ENCODE assay signal across 1 cellular context in the genomic region with DNA sequence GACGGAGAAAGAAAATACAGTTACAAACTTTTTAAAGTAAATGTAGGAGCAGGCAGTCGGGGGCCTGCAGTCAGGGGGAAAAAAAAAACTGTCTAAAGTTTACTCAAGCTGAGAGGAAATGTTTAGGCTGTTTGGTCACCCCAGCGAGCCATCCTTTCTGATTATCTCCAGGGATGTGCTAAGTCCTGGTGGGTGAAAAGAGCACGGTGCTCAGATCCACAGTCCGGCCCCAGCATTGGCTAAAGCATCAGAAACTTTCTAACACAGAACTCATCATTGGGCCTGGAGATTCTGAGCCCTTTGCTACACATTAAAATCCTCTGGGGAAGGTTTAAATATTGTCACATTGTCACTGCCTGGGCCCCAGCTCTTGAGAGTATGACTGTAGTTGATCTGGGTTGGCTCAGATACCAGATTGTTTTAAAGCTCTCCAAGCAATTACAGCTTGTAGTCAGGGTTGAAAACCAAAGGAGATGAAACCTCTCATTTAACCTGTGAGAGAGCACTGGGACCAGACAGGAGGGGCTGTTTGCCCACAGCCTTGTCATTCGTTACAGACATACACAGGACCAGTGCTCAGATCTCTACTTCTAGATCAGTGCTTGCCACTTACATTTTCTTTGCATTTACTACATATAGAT.
TF ChIP-seq lines count a peak whose summit lies in the region.

No MANE protein-coding gene starts in this region.

TF ChIP-seq in GM23338, 12 proteins besides CTCF, POLR2A, EP300 and RAD21:
- TF ChIP-seq, protein P1, sequence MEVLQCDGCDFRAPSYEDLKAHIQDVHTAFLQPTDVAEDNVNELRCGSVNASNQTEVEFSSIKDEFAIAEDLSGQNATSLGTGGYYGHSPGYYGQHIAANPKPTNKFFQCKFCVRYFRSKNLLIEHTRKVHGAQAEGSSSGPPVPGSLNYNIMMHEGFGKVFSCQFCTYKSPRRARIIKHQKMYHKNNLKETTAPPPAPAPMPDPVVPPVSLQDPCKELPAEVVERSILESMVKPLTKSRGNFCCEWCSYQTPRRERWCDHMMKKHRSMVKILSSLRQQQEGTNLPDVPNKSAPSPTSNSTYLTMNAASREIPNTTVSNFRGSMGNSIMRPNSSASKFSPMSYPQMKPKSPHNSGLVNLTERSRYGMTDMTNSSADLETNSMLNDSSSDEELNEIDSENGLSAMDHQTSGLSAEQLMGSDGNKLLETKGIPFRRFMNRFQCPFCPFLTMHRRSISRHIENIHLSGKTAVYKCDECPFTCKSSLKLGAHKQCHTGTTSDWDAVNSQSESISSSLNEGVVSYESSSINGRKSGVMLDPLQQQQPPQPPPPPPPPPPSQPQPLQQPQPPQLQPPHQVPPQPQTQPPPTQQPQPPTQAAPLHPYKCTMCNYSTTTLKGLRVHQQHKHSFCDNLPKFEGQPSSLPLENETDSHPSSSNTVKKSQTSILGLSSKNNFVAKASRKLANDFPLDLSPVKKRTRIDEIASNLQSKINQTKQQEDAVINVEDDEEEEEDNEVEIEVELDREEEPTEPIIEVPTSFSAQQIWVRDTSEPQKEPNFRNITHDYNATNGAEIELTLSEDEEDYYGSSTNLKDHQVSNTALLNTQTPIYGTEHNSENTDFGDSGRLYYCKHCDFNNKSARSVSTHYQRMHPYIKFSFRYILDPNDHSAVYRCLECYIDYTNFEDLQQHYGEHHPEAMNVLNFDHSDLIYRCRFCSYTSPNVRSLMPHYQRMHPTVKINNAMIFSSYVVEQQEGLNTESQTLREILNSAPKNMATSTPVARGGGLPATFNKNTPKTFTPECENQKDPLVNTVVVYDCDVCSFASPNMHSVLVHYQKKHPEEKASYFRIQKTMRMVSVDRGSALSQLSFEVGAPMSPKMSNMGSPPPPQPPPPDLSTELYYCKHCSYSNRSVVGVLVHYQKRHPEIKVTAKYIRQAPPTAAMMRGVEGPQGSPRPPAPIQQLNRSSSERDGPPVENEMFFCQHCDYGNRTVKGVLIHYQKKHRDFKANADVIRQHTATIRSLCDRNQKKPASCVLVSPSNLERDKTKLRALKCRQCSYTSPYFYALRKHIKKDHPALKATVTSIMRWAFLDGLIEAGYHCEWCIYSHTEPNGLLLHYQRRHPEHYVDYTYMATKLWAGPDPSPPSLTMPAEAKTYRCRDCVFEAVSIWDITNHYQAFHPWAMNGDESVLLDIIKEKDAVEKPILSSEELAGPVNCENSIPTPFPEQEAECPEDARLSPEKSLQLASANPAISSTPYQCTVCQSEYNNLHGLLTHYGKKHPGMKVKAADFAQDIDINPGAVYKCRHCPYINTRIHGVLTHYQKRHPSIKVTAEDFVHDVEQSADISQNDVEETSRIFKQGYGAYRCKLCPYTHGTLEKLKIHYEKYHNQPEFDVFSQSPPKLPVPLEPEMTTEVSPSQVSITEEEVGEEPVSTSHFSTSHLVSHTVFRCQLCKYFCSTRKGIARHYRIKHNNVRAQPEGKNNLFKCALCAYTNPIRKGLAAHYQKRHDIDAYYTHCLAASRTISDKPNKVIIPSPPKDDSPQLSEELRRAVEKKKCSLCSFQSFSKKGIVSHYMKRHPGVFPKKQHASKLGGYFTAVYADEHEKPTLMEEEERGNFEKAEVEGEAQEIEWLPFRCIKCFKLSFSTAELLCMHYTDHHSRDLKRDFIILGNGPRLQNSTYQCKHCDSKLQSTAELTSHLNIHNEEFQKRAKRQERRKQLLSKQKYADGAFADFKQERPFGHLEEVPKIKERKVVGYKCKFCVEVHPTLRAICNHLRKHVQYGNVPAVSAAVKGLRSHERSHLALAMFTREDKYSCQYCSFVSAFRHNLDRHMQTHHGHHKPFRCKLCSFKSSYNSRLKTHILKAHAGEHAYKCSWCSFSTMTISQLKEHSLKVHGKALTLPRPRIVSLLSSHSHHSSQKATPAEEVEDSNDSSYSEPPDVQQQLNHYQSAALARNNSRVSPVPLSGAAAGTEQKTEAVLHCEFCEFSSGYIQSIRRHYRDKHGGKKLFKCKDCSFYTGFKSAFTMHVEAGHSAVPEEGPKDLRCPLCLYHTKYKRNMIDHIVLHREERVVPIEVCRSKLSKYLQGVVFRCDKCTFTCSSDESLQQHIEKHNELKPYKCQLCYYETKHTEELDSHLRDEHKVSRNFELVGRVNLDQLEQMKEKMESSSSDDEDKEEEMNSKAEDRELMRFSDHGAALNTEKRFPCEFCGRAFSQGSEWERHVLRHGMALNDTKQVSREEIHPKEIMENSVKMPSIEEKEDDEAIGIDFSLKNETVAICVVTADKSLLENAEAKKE (CRISPR knock-in tag; IDR thresholded peaks at IDR 0.05): no peak
- TF ChIP-seq, protein P2, sequence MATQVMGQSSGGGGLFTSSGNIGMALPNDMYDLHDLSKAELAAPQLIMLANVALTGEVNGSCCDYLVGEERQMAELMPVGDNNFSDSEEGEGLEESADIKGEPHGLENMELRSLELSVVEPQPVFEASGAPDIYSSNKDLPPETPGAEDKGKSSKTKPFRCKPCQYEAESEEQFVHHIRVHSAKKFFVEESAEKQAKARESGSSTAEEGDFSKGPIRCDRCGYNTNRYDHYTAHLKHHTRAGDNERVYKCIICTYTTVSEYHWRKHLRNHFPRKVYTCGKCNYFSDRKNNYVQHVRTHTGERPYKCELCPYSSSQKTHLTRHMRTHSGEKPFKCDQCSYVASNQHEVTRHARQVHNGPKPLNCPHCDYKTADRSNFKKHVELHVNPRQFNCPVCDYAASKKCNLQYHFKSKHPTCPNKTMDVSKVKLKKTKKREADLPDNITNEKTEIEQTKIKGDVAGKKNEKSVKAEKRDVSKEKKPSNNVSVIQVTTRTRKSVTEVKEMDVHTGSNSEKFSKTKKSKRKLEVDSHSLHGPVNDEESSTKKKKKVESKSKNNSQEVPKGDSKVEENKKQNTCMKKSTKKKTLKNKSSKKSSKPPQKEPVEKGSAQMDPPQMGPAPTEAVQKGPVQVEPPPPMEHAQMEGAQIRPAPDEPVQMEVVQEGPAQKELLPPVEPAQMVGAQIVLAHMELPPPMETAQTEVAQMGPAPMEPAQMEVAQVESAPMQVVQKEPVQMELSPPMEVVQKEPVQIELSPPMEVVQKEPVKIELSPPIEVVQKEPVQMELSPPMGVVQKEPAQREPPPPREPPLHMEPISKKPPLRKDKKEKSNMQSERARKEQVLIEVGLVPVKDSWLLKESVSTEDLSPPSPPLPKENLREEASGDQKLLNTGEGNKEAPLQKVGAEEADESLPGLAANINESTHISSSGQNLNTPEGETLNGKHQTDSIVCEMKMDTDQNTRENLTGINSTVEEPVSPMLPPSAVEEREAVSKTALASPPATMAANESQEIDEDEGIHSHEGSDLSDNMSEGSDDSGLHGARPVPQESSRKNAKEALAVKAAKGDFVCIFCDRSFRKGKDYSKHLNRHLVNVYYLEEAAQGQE (IDR thresholded peaks at IDR 0.05; ENCODE audit: unreplicated experiment): no peak
- TF ChIP-seq POLR2AphosphoS5 (IDR thresholded peaks at IDR 0.05; ENCODE audit: low read depth) (no peak), ZNF114 (CRISPR knock-in tag; IDR thresholded peaks at IDR 0.05) (no peak), CREB1 (CRISPR knock-in tag; IDR thresholded peaks at IDR 0.05; ENCODE audit: low read depth) (no peak), EZH2 (IDR thresholded peaks at IDR 0.05; ENCODE audit: low read depth, unreplicated experiment) (no peak)
